Comparison of ENCODE assay signal across 11 cellular contexts in the genomic region with DNA sequence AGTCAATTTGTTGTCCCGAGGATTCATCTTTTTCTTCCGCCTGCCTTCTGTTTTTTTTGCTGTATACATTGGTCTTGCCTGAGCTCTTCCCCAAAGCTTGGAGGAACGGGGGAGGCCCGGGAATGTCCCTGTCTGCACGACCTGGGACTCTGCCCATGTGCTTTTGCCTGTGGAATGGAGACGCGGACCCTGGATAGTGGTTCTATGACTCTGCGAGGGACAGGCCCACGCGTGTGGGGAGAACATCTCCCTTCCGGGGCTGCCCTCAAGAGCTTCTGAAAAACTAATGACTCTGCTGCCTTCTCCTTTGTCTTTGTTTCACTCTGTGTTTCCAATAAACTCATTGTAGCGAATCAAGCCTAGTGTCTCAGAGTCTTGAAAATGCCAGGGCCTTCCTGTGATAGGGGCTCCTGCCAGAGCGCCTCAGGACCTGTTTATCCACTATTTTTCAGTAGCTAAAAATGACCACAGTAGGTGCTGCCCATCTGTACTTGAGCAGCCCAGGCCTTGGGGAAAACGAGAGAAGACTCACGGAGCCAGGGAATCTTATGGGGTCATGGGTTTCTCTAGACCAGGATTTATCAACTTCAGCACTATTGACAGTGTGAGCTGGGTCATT. TPM values are rescaled to one million over a fixed set of nuclear protein-coding genes. Genes with fewer than 3 reads are reported as not detected.
DNase-seq lines count a peak whose midpoint lies in the region; ATAC-seq and TF ChIP-seq lines count a peak whose summit lies in the region.
"Had no signal": no experiment of that assay in that cellular context is flagged by ENCODE, and none has a peak within 500 bp of the region (broad histone marks: within the 10 kb centered on the region; RNA-seq: fewer than 3 reads in every experiment).

No MANE protein-coding gene starts in this region.

- H3K27ac ChIP-seq in mammary epithelial cell (ENCODE audit: insufficient read depth, low read depth, low read length) = no peak overlapping the region
- H3K27ac ChIP-seq in mesendoderm (ENCODE audit: low read depth, low read length) = no peak overlapping the region
- no peak overlapping the region for H3K27ac ChIP-seq in testis

- dilution Hi-C loops in mammary epithelial cell (cut with HindIII; ENCODE audit: low sequenced_read_pairs) = no loop called here

- peaks cover 24% of the 10 kb centered on the region for H3K4me1 Mint-ChIP-seq in activated T-cell treated with anti-CD3 and anti-CD28 coated beads, Interleukin-2, amount 50 U/mL, for 72 hours (ENCODE audit: low read depth)

- peaks cover 68% of the 10 kb centered on the region for H3K27me3 Mint-ChIP-seq in activated T-cell treated with anti-CD3 and anti-CD28 coated beads, Interleukin-2, amount 50 U/mL, for 72 hours (ENCODE audit: low read depth)

- no peaks in the 10 kb centered on the region for H3K9me3 Mint-ChIP-seq in activated T-cell treated with anti-CD3 and anti-CD28 coated beads, Interleukin-2, amount 50 U/mL, for 72 hours

- no peak overlapping the region for H4K5ac ChIP-seq in mesendoderm (ENCODE audit: low read length)

- no peak overlapping the region for H2BK5ac ChIP-seq in mesendoderm (ENCODE audit: low read length)

- H2AFZ ChIP-seq in mammary epithelial cell (ENCODE audit: low read depth, low read length) = peak overlapping the region; percentile 89

- no peaks in the 10 kb centered on the region for H3K27me3 ChIP-seq in mammary epithelial cell (ENCODE audit: insufficient read depth, low read length)
- peaks cover 8% of the 10 kb centered on the region for H3K27me3 ChIP-seq in mesendoderm (ENCODE audit: insufficient read depth, low read length, poor library complexity)
- H3K27me3 ChIP-seq in testis = no peaks in the 10 kb centered on the region

- H3K56ac ChIP-seq in mesendoderm (ENCODE audit: low read length) = peak overlapping the region; percentile 9

- H2AK5ac ChIP-seq in mesendoderm (ENCODE audit: low read length) = no peak overlapping the region

- H3K79me2 ChIP-seq in mammary epithelial cell (ENCODE audit: insufficient read depth, low read length) (no peaks in the 10 kb centered on the region), mesendoderm (ENCODE audit: control insufficient read depth, insufficient read depth, low read length) (no peaks in the 10 kb centered on the region)

- no peak overlapping the region for H3K4ac ChIP-seq in mesendoderm (ENCODE audit: low read depth, low read length)

- TF ChIP-seq POLR2A in testis (IDR thresholded peaks at IDR 0.05) = no peak

- no peak overlapping the region for H4K8ac ChIP-seq in mesendoderm (ENCODE audit: low read depth, low read length)

- peaks cover 22% of the 10 kb centered on the region for H3K4me1 ChIP-seq in mammary epithelial cell (ENCODE audit: insufficient read depth, low read length)
- no peaks in the 10 kb centered on the region for H3K4me1 ChIP-seq in mesendoderm (ENCODE audit: control insufficient read depth, low read depth, low read length)
- H3K4me1 ChIP-seq in testis = no peaks in the 10 kb centered on the region

- no peaks in the 10 kb centered on the region for H3K9me3 ChIP-seq in mammary epithelial cell (replicated peaks; ENCODE audit: insufficient read depth, low read length)
- no peaks in the 10 kb centered on the region for H3K9me3 ChIP-seq in testis

- no TSS peak for BruUV-seq in mammary epithelial cell (replicated peaks; lab: Mats Ljungman, UMichigan)

- no peak overlapping the region for H3K9ac ChIP-seq in mammary epithelial cell (ENCODE audit: insufficient read depth, low read length)
- H3K9ac ChIP-seq in mesendoderm (ENCODE audit: low read length) = peak overlapping the region; percentile 40

- H3K36me3 ChIP-seq in mammary epithelial cell (ENCODE audit: insufficient read depth, low read length) = no peaks in the 10 kb centered on the region
- H3K36me3 ChIP-seq in mesendoderm (ENCODE audit: control insufficient read depth, insufficient read depth, low read length) = no peaks in the 10 kb centered on the region
- H3K36me3 ChIP-seq in testis (ENCODE audit: low read depth, missing control alignments) = no peaks in the 10 kb centered on the region

- H3K36me3 Mint-ChIP-seq in activated T-cell treated with anti-CD3 and anti-CD28 coated beads, Interleukin-2, amount 50 U/mL, for 72 hours (ENCODE audit: insufficient read depth in 2 of 2) = no peaks in the 10 kb centered on the region
- H3K36me3 Mint-ChIP-seq: CD4-positive, CD25-positive, alpha-beta regulatory T cell had no signal

- H2BK120ac ChIP-seq in mesendoderm (ENCODE audit: low read depth, low read length) = no peak overlapping the region

- no peak overlapping the region for H3K27ac Mint-ChIP-seq in activated T-cell treated with anti-CD3 and anti-CD28 coated beads, Interleukin-2, amount 50 U/mL, for 72 hours

- 36% methylated on average over 14 of the region's 15 CpGs for WGBS in mammary epithelial cell (ENCODE audit: low coverage, missing lambda C conversion rate)
- WGBS in mesendoderm (ENCODE audit: extremely low coverage, insufficient coverage, low lambda C conversion rate) = no CpG with 5 or more reads among the region's 15 CpGs
- WGBS in testis, 2 donors = 39 to 41% methylated on average over 15 of the region's 15 CpGs

- DNase-seq in activated T-cell treated with anti-CD3 and anti-CD28 coated beads, Interleukin-2, amount 50 U/mL, for 72 hours = no peak
- no peak for DNase-seq in activated T-cell treated with anti-CD3 and anti-CD28 coated beads, Interleukin-2, amount 50 U/mL, for 1 hour
- DNase-seq in mammary epithelial cell (no peak), mesendoderm (no peak), testis (no peak), NCI-H1417 (lab: John Stamatoyannopoulos, UW) (no peak)
- DNase-seq: NCI-H187 treated with DMSO at 0.1 percent for 48 hours had no signal

- H3K4me3 ChIP-seq in mammary epithelial cell (replicated peaks in 1 of 3; ENCODE audit: insufficient read depth in 1 of 3, low read depth in 2 of 3, low read length in 3 of 3) (peak overlapping the region; percentile 9 to 53 (median 44)), mesendoderm (ENCODE audit: low read length) (no peak overlapping the region), testis (peak overlapping the region; percentile 36 to 39)

- H3K23ac ChIP-seq in mesendoderm (ENCODE audit: low read length) = no peak overlapping the region

- no peak for ATAC-seq in activated T-cell treated with anti-CD3 and anti-CD28 coated beads, Interleukin-2, amount 50 U/mL, for 72 hours (replicated peaks in 1 of 2)
- no peak for ATAC-seq in GM21423 (IDR thresholded peaks at IDR 0.05; ENCODE audit: unreplicated experiment)
- no peak for ATAC-seq in HG02884 (IDR thresholded peaks at IDR 0.05; ENCODE audit: unreplicated experiment)

- H2BK15ac ChIP-seq in mesendoderm (replicated peaks; ENCODE audit: low read depth) = no peak overlapping the region

- H4K20me1 ChIP-seq in mammary epithelial cell (ENCODE audit: insufficient read depth, low read length) = no peaks in the 10 kb centered on the region

- H3K4me2 ChIP-seq in mammary epithelial cell (ENCODE audit: insufficient read depth, low read depth, low read length) = peak overlapping the region; percentile 83
- peak overlapping the region; percentile 49 for H3K4me2 ChIP-seq in mesendoderm (ENCODE audit: low read length)

- peak overlapping the region; percentile 65 to 66 for H3K4me3 Mint-ChIP-seq in activated T-cell treated with anti-CD3 and anti-CD28 coated beads, Interleukin-2, amount 50 U/mL, for 72 hours
- H3K4me3 Mint-ChIP-seq: CD4-positive, CD25-positive, alpha-beta regulatory T cell had no signal

- TF ChIP-seq CTCF in mammary epithelial cell (conservative IDR thresholded peaks at IDR 0.05 in 1 of 2, IDR thresholded peaks at IDR 0.05 in 1 of 2; ENCODE audit: extremely low read depth in 1 of 2, insufficient read depth in 1 of 2, low read depth in 1 of 2, low read length in 2 of 2) (no peak), testis (IDR thresholded peaks at IDR 0.05) (no peak)

- CTCF ChIA-PET in mammary epithelial cell (lab: Charles Lee; ENCODE audit: low non-redundant PET) = no interaction called here

- in situ Hi-C loops in mammary epithelial cell (cut with MboI; ENCODE audit: low sequenced_read_pairs in 2 of 2) = no loop called here

- H3K18ac ChIP-seq in mesendoderm (ENCODE audit: low read length) = no peak overlapping the region

- no peaks in the 10 kb centered on the region for H3K79me1 ChIP-seq in mesendoderm (ENCODE audit: low read length)

- intact Hi-C loops in mammary epithelial cell (cut with micrococcal nuclease) = no loop called here
- intact Hi-C loops in testis (cut with DNase I; ENCODE audit: low total_unique reads) = no loop called here

RNA-seq across cellular contexts. Expression of a gene that starts 12.3 kb away (rescaled TPM):
- total RNA-seq in activated T-cell treated with anti-CD3 and anti-CD28 coated beads, Interleukin-2, amount 50 U/mL, for 72 hours = not detected
- total RNA-seq in mammary epithelial cell (1 to 10 TPM in 1 of 2 donors, not detected in 1; 9.0 TPM), testis (1 to 10 TPM in 1 of 2 donors, under 1 TPM in 1; 0.39 to 1.2 TPM)
- polyA plus RNA-seq in mammary epithelial cell (0.07 TPM), testis (ENCODE audit: insufficient read depth, low read depth, low replicate concordance) (0.44 TPM)
- polyA minus RNA-seq in mammary epithelial cell = not detected
- polyA plus RNA-seq in mesendoderm (2013, experiment 1 of 2) = not detected
- polyA plus RNA-seq in mesendoderm (2013, experiment 2 of 2) = not detected
- total RNA-seq: CD4-positive, CD25-positive, alpha-beta regulatory T cell; T-helper 1 cell treated with Interleukin-12 subunit alpha and Interleukin-12 subunit beta and Interleukin-4 antibody, amounts not matched to agents 30 ng/mL and 1 ng/mL, for 36 hours had no signal
- polyA plus RNA-seq: CD4-positive, CD25-positive, alpha-beta regulatory T cell had no signal

RNA-seq across cellular contexts. Expression of a gene that starts 17.6 kb away (rescaled TPM):
- total RNA-seq in activated T-cell treated with anti-CD3 and anti-CD28 coated beads, Interleukin-2, amount 50 U/mL, for 72 hours = not detected
- total RNA-seq in mammary epithelial cell (100 to 1,000 TPM; 176 to 903 TPM), testis (under 1 TPM in 1 of 2 donors, not detected in 1; 0.74 TPM)
- polyA plus RNA-seq in mammary epithelial cell (90.5 TPM), testis (ENCODE audit: insufficient read depth, low read depth, low replicate concordance) (not detected)
- 21.9 TPM for polyA minus RNA-seq in mammary epithelial cell
- polyA plus RNA-seq in mesendoderm (2013, experiment 1 of 2) = not detected
- not detected for polyA plus RNA-seq in mesendoderm (2013, experiment 2 of 2)
- total RNA-seq: CD4-positive, CD25-positive, alpha-beta regulatory T cell; T-helper 1 cell treated with Interleukin-12 subunit alpha and Interleukin-12 subunit beta and Interleukin-4 antibody, amounts not matched to agents 30 ng/mL and 1 ng/mL, for 36 hours had no signal
- polyA plus RNA-seq: CD4-positive, CD25-positive, alpha-beta regulatory T cell had no signal

RNA-seq across cellular contexts. Expression of a gene that starts 34.5 kb away (rescaled TPM):
- under 1 TPM; 0.82 to 1.00 TPM for total RNA-seq in activated T-cell treated with anti-CD3 and anti-CD28 coated beads, Interleukin-2, amount 50 U/mL, for 72 hours
- total RNA-seq in mammary epithelial cell (10 to 100 TPM in 1 of 2 donors, 1 to 10 TPM in 1; 6.3 to 34.9 TPM), testis (1 to 10 TPM; 2.3 to 3.2 TPM)
- polyA plus RNA-seq in mammary epithelial cell (8.6 TPM), testis (ENCODE audit: insufficient read depth, low read depth, low replicate concordance) (4.0 TPM)
- 0.72 TPM for polyA minus RNA-seq in mammary epithelial cell
- 0.01 TPM for polyA plus RNA-seq in mesendoderm (2013, experiment 1 of 2)
- 0.03 TPM for polyA plus RNA-seq in mesendoderm (2013, experiment 2 of 2)
- total RNA-seq: CD4-positive, CD25-positive, alpha-beta regulatory T cell had no signal

RNA-seq across cellular contexts. Expression of a gene that starts 58.4 kb away (rescaled TPM):
- total RNA-seq in activated T-cell treated with anti-CD3 and anti-CD28 coated beads, Interleukin-2, amount 50 U/mL, for 72 hours = not detected
- total RNA-seq in mammary epithelial cell (not detected), testis (under 1 TPM; 0.71 to 0.74 TPM)
- polyA plus RNA-seq in mammary epithelial cell (not detected), testis (ENCODE audit: insufficient read depth, low read depth, low replicate concordance) (1.5 TPM)
- polyA minus RNA-seq in mammary epithelial cell = not detected
- not detected for polyA plus RNA-seq in mesendoderm (2013, experiment 1 of 2)
- not detected for polyA plus RNA-seq in mesendoderm (2013, experiment 2 of 2)
- total RNA-seq: CD4-positive, CD25-positive, alpha-beta regulatory T cell; T-helper 1 cell treated with Interleukin-12 subunit alpha and Interleukin-12 subunit beta and Interleukin-4 antibody, amounts not matched to agents 30 ng/mL and 1 ng/mL, for 36 hours had no signal
- polyA plus RNA-seq: CD4-positive, CD25-positive, alpha-beta regulatory T cell had no signal

Comparison
In these comparisons a context has a peak if more than half of its experiments do, and no peak if none do; other contexts are left out.
1. RNA of a gene that starts 17.6 kb away (total RNA-seq): 176 to 903 TPM in mammary epithelial cell; 0.74 TPM in testis and not detected in activated T-cell treated with anti-CD3 and anti-CD28 coated beads, Interleukin-2, amount 50 U/mL, for 72 hours; every median in the first group is over 100 times any median in the second.